Comparison of ENCODE assay signal across 8 cellular contexts in genomic region chr4:140071806-140072205, GRCh38.
A peak's percentile ranks its signal among the peaks of the same experiment; 100 is the strongest.
DNase-seq lines count a peak whose midpoint lies in the region; ATAC-seq and TF ChIP-seq lines count a peak whose summit lies in the region.

No MANE protein-coding gene starts in this region.

- no peak for TF ChIP-seq RAD21 in SK-N-SH (IDR thresholded peaks at IDR 0.05; ENCODE audit: low read length)

- no peak overlapping the region for H3K9ac ChIP-seq in SK-N-SH

- no peaks in the 10 kb centered on the region for H3K36me3 ChIP-seq in SK-N-SH (replicated peaks in 1 of 2; ENCODE audit: control insufficient read depth in 1 of 2, insufficient read depth in 2 of 2, low read length in 1 of 2)
- H3K36me3 ChIP-seq in esophagus squamous epithelium, result no peaks in the 10 kb centered on the region

- no peaks in the 10 kb centered on the region for H3K79me2 ChIP-seq in SK-N-SH (ENCODE audit: insufficient read depth)

- intact Hi-C loops in esophagus squamous epithelium (cut with DNase I), result no loop called here

- H3K27ac Mint-ChIP-seq in osteocyte (ENCODE audit: unreplicated experiment), result peak overlapping the region; percentile 79

- TF ChIP-seq POLR2A in esophagus squamous epithelium (IDR thresholded peaks at IDR 0.05), result no peak

- peak; percentile 30 for DNase-seq in GM12864 (ENCODE audit: low read depth)
- DNase-seq in SK-N-SH, result no peak
- DNase-seq in activated naive CD8-positive, alpha-beta T cell treated with anti-CD3 and anti-CD28 coated beads, Interleukin-2, amount 50 U/mL, for 16 hours (ENCODE audit: low read depth, low spot score), result peak; percentile 48
- DNase-seq in osteocyte (ENCODE audit: extremely low spot score, unreplicated experiment), result no peak
- no peak for DNase-seq in COLO668 (lab: John Stamatoyannopoulos, UW; ENCODE audit: unreplicated experiment)
- no peak for DNase-seq in esophagus squamous epithelium (lab: John Stamatoyannopoulos, UW)
- no peak for DNase-seq in middle frontal gyrus (ENCODE audit: extremely low spot score, low spot score)

- WGBS in SK-N-SH (ENCODE audit: low lambda C conversion rate), result 50% methylated on average over 3 of the region's 3 CpGs
- WGBS in esophagus squamous epithelium, 2 donors, result 63 to 67% methylated on average over 3 of the region's 3 CpGs

- no peaks in the 10 kb centered on the region for H3F3A ChIP-seq in SK-N-SH (replicated peaks; ENCODE audit: insufficient read depth)

- CTCF ChIA-PET in SK-N-SH (lab: Yijun Ruan, JAX), result interaction anchor here (0.7 to 1.7 kb wide), 5 partner anchors 9 to 416 kb away, joined by 3 to 6 read pairs (median 4); no protein-coding TSS in a partner anchor

- peak overlapping the region; percentile 23 to 46; a peak in 3 of 4 replicates for H3K27ac ChIP-seq in SK-N-SH (ENCODE audit: low read depth in 2 of 2, low read length in 1 of 2)
- H3K27ac ChIP-seq in esophagus squamous epithelium, result no peak overlapping the region

- H3K36me3 Mint-ChIP-seq in osteocyte (ENCODE audit: unreplicated experiment), result no peaks in the 10 kb centered on the region

- no peaks in the 10 kb centered on the region for H3K9me2 ChIP-seq in SK-N-SH

- no peak overlapping the region for H3K4me3 Mint-ChIP-seq in osteocyte (ENCODE audit: unreplicated experiment)

- H3K4me2 ChIP-seq in SK-N-SH, result peak overlapping the region; percentile 37; the same call in 1 of the 2 replicates

- H3K4me1 ChIP-seq in SK-N-SH (ENCODE audit: control insufficient read depth in 1 of 2, insufficient read depth in 2 of 2, low read depth in 1 of 2, low read length in 1 of 2) (peaks cover 6 to 12% of the 10 kb centered on the region in 2 experiments; a peak in 1 of 4 replicates), esophagus squamous epithelium (peaks cover 0 to 8% (median 0%) of the 10 kb centered on the region in 3 donors)

- no peaks in the 10 kb centered on the region for H3K9me3 ChIP-seq in SK-N-SH
- no peaks in the 10 kb centered on the region for H3K9me3 ChIP-seq in esophagus squamous epithelium

- no peaks in the 10 kb centered on the region for H3K27me3 Mint-ChIP-seq in osteocyte (ENCODE audit: unreplicated experiment)

- POLR2A ChIA-PET in SK-N-SH (lab: Yijun Ruan, JAX), result no interaction called here

- TF ChIP-seq CTCF in GM12864 (IDR thresholded peaks at IDR 0.05; ENCODE audit: low read depth, low read length, missing control alignments) (no peak), SK-N-SH (IDR thresholded peaks at IDR 0.05) (no peak), osteocyte (IDR thresholded peaks at IDR 0.05) (no peak), esophagus squamous epithelium (IDR thresholded peaks at IDR 0.05) (no peak)

- H3K27me3 ChIP-seq in SK-N-SH (ENCODE audit: insufficient read depth) (no peaks in the 10 kb centered on the region), esophagus squamous epithelium (no peaks in the 10 kb centered on the region)

- peaks cover 18% of the 10 kb centered on the region for H3K4me1 Mint-ChIP-seq in osteocyte (ENCODE audit: unreplicated experiment)

- peak; percentile 82 for ATAC-seq in HG02763 (IDR thresholded peaks at IDR 0.05; ENCODE audit: unreplicated experiment)

- H3K4me3 ChIP-seq in GM12864 (ENCODE audit: low read depth, low read length), result no peak overlapping the region
- H3K4me3 ChIP-seq in SK-N-SH (ENCODE audit: low read depth in 2 of 2, low read length in 1 of 2), result no peak overlapping the region
- H3K4me3 ChIP-seq in esophagus squamous epithelium, result no peak overlapping the region

- no peak for TF ChIP-seq EP300 in SK-N-SH (IDR thresholded peaks at IDR 0.05; ENCODE audit: borderline replicate concordance in 1 of 2, low read depth in 1 of 2, low read length in 1 of 2)

- no peak overlapping the region for H2AFZ ChIP-seq in SK-N-SH (ENCODE audit: low read depth)

- peaks cover 3% of the 10 kb centered on the region for H3K9me3 Mint-ChIP-seq in osteocyte (ENCODE audit: unreplicated experiment)

- no peaks in the 10 kb centered on the region for H4K20me1 ChIP-seq in SK-N-SH (ENCODE audit: insufficient read depth)

TF ChIP-seq in SK-N-SH, 30 proteins besides CTCF, POLR2A, EP300 and RAD21:
- TF ChIP-seq CHD2 (IDR thresholded peaks at IDR 0.05; ENCODE audit: low read length, partially characterized antibody), result no peak
- TF ChIP-seq ELF1 (IDR thresholded peaks at IDR 0.05), result no peak
- no peak for TF ChIP-seq POLR2AphosphoS5 (IDR thresholded peaks at IDR 0.05; ENCODE audit: low read depth, low read length)
- no peak for TF ChIP-seq FOXJ3 (CRISPR knock-in tag; IDR thresholded peaks at IDR 0.05)
- TF ChIP-seq RFX5 (IDR thresholded peaks at IDR 0.05; ENCODE audit: low read length), result no peak
- no peak for TF ChIP-seq MEF2A (IDR thresholded peaks at IDR 0.05; ENCODE audit: borderline replicate concordance, low read depth)
- TF ChIP-seq TCF12 (IDR thresholded peaks at IDR 0.05), result peak; percentile 31; the same call in 1 of the 2 replicates
- no peak for TF ChIP-seq GATA2 (CRISPR knock-in tag; IDR thresholded peaks at IDR 0.05)
- no peak for TF ChIP-seq MXI1 (IDR thresholded peaks at IDR 0.05; ENCODE audit: low read depth, low read length)
- no peak for TF ChIP-seq REST (IDR thresholded peaks at IDR 0.05; ENCODE audit: low read depth, low read length)
- no peak for TF ChIP-seq JUND (IDR thresholded peaks at IDR 0.05)
- 0 out of 2 replicates have a peak, but pooled peaks have one; percentile 30 for TF ChIP-seq MAX (IDR thresholded peaks at IDR 0.05; ENCODE audit: low read depth)
- no peak for TF ChIP-seq NFIC (IDR thresholded peaks at IDR 0.05; ENCODE audit: borderline replicate concordance)
- TF ChIP-seq EZH2phosphoT487 (IDR thresholded peaks at IDR 0.05; ENCODE audit: borderline replicate concordance, low read depth), result no peak
- TF ChIP-seq ZBTB33 (IDR thresholded peaks at IDR 0.05; ENCODE audit: borderline replicate concordance, low read depth), result no peak

Comparison
In these comparisons a context has a peak if more than half of its experiments do, and no peak if none do; other contexts are left out.
1. DNase-seq: peak in GM12864 (single experiment) and activated naive CD8-positive, alpha-beta T cell treated with anti-CD3 and anti-CD28 coated beads, Interleukin-2, amount 50 U/mL, for 16 hours (single experiment); none in SK-N-SH (single experiment), osteocyte (single experiment), COLO668 (single experiment), esophagus squamous epithelium (single experiment) and middle frontal gyrus (single experiment).
2. H3K27ac ChIP-seq: peak in SK-N-SH (2 of 2); none in esophagus squamous epithelium (0 of 4).